1 cellular context compared by ENCODE assay signal in genomic region chr1:155206891-155207577, GRCh38.
TF ChIP-seq lines count a peak whose summit lies in the region.

No MANE protein-coding gene starts in this region.

TF ChIP-seq in H1, 55 proteins besides CTCF, POLR2A, EP300 and RAD21:
- TF ChIP-seq POLR2AphosphoS5 (IDR thresholded peaks at IDR 0.05; ENCODE audit: low read depth, low read length) (peak; percentile 79), NRF1 (IDR thresholded peaks at IDR 0.05; ENCODE audit: low read depth, low read length) (no peak), HDAC2 (IDR thresholded peaks at IDR 0.05; ENCODE audit: borderline replicate concordance in 1 of 2, low read depth in 2 of 2, low read length in 2 of 2) (0 out of 4 replicates have a peak, but pooled peaks of 1 of the 2 experiments have one; percentile 16), CHD1 (IDR thresholded peaks at IDR 0.05; ENCODE audit: low read depth, low read length) (no peak), E2F6 (IDR thresholded peaks at IDR 0.05) (peak; percentile 64; the same call in 1 of the 2 replicates), YY1 (IDR thresholded peaks at IDR 0.05; ENCODE audit: low read depth, low read length) (0 out of 2 replicates have a peak, but pooled peaks have one; percentile 12), USF2 (IDR thresholded peaks at IDR 0.05; ENCODE audit: low read length) (0 out of 2 replicates have a peak, but pooled peaks have one; percentile 40), CTBP2 (IDR thresholded peaks at IDR 0.05; ENCODE audit: borderline replicate concordance, insufficient read depth, insufficient read length, low read length) (no peak), KDM1A (IDR thresholded peaks at IDR 0.05; ENCODE audit: borderline replicate concordance, low read length) (no peak), BRCA1 (IDR thresholded peaks at IDR 0.05; ENCODE audit: low read depth, low read length) (no peak), CHD2 (IDR thresholded peaks at IDR 0.05; ENCODE audit: low read length) (no peak), SP2 (IDR thresholded peaks at IDR 0.05; ENCODE audit: low read length) (no peak), ZNF274 (IDR thresholded peaks at IDR 0.05; ENCODE audit: borderline replicate concordance, extremely low read depth, low read length) (no peak), CEBPB (IDR thresholded peaks at IDR 0.05; ENCODE audit: low read depth, low read length) (no peak), PHF8 (conservative IDR thresholded peaks at IDR 0.05; ENCODE audit: low read depth, low read length) (no peak), KDM4A (IDR thresholded peaks at IDR 0.05; ENCODE audit: low read depth, low read length, severe bottlenecking) (no peak), BACH1 (IDR thresholded peaks at IDR 0.05; ENCODE audit: low read length) (peak; percentile 75)
